1 cellular context compared by ENCODE assay signal in genomic region chr20:62411479-62412193, GRCh38.
TF ChIP-seq lines count a peak whose summit lies in the region.

No MANE protein-coding gene starts in this region.

TF ChIP-seq in H1, 55 proteins besides CTCF, POLR2A, EP300 and RAD21:
- TF ChIP-seq YY1 (IDR thresholded peaks at IDR 0.05; ENCODE audit: low read depth, low read length) (no peak), RXRA (IDR thresholded peaks at IDR 0.05; ENCODE audit: insufficient read depth, low read depth, low read length) (no peak), JUN (IDR thresholded peaks at IDR 0.05; ENCODE audit: low read depth, low read length) (no peak), BACH1 (IDR thresholded peaks at IDR 0.05; ENCODE audit: low read length) (no peak), MAX (IDR thresholded peaks at IDR 0.05) (no peak), GABPA (IDR thresholded peaks at IDR 0.05; ENCODE audit: borderline replicate concordance, insufficient read depth, low read length) (no peak)
